In the genomic region with DNA sequence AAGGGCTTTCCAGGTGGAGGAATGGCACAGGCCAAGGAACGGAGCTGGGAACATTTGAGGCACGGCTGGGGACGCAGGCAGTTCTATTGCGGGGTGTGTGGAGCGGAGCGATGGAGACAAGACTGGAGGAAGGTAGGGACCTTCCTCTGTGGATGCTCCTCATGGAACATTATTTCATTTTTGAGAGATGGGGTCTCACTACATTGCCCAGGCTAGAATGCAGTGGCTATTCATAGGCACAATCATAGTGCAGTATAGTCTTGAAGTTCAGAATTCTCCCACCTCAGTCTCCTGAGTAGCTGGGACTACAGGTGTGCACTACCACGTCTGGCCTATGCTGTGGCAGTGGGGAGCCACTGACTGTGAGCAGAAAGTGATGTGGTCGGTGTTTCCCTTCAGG, we compare ENCODE assay signal across 19 cellular contexts. TPM values are rescaled to one million over a fixed set of nuclear protein-coding genes. Genes with fewer than 3 reads are reported as not detected.
"Had no signal": no experiment of that assay in that cellular context is flagged by ENCODE, and none has a peak within 500 bp of the region (broad histone marks: within the 10 kb centered on the region; RNA-seq: fewer than 3 reads in every experiment).

No MANE protein-coding gene starts in this region.

- H3K4me2 ChIP-seq: smooth muscle cell had no signal

- DNase-seq: effector memory CD4-positive, alpha-beta T cell; heart left ventricle; hippocampal formation; kidney glomerular epithelial cell; mesendoderm; naive thymus-derived CD4-positive, alpha-beta T cell; nucleus accumbens; ovary; right cardiac atrium; stimulated activated CD4-positive, alpha-beta T cell treated with anti-CD3 and anti-CD28 coated beads, Interleukin-4, amount 100 ng/mL, for 1 hour; stimulated activated CD8-positive, alpha-beta memory T cell treated with anti-CD3 and anti-CD28 coated beads, Interleukin-4, amount 100 ng/mL, for 48 hours; stimulated activated naive CD8-positive, alpha-beta T cell treated with anti-CD3 and anti-CD28 coated beads, Interleukin-15, Interleukin-2, amounts not matched to agents 100 U/mL and 50 U/mL, for 24 hours; thyroid gland; upper lobe of right lung had no signal

- H3K4me3 ChIP-seq: heart left ventricle, ovary, smooth muscle cell, suprapubic skin, thyroid gland, upper lobe of right lung, vagina had no signal

- H3K4me1 ChIP-seq: heart left ventricle, suprapubic skin, thyroid gland, upper lobe of right lung, vagina had no signal

- H3K36me3 ChIP-seq: heart left ventricle, ovary, suprapubic skin, thyroid gland, upper lobe of right lung, vagina had no signal

- H3K9me3 ChIP-seq: heart left ventricle, ovary, suprapubic skin, thyroid gland, upper lobe of right lung, vagina had no signal

- ATAC-seq: esophagus mucosa; heart left ventricle; naive thymus-derived CD4-positive, alpha-beta T cell; right cardiac atrium; upper lobe of right lung had no signal

- H3K27me3 ChIP-seq: ovary, suprapubic skin, thyroid gland, vagina had no signal

- H3K27ac ChIP-seq: heart left ventricle, ovary, suprapubic skin, thyroid gland, upper lobe of right lung, vagina had no signal

RNA-seq across cellular contexts. Expression of a gene that starts 41.0 kb away (rescaled TPM):
- polyA plus RNA-seq: neural cell had no signal
